20 cellular contexts compared by ENCODE assay signal in the genomic region with DNA sequence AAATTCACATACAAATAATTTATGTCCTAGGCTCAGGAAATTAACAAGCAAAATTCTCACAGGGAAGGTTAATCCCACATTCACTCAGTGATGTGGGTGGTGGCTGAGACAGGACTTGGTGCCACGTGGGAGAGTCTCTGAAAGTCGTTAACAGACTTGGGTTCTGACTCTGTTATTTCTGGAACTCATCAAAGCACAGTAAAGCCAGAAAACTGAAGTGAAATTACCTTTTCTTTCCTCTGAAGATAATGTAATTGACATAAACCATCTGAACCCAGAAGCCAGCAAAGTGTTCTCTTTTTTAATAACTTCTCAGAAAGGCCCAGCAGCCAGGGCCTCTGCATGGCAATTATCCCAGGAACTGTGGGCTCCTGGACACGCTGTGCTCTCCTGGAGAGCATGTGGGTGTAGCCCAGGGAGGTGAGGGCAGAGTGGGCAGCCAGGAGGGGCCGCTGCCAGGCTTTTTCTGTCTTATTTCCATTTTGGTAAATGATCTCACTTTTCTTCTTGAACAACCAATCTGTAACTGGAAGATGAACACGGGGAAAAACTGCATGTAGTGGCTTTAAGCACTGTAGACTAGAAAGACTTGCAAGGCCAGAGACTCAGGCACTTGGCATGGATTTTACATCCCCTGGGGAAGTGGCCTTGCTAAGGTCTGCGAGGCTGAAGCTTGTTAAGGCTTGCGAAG.
DNase-seq lines count a peak whose midpoint lies in the region; ATAC-seq and TF ChIP-seq lines count a peak whose summit lies in the region.
"Had no signal": no experiment of that assay in that cellular context is flagged by ENCODE, and none has a peak within 500 bp of the region (broad histone marks: within the 10 kb centered on the region; RNA-seq: fewer than 3 reads in every experiment).

No MANE protein-coding gene starts in this region.

- ATAC-seq in thoracic aorta (ENCODE audit: insufficient number of reproducible peaks, low FRiP score, low read depth), result peak; percentile 69
- ATAC-seq: activated CD4-positive, CD25-positive, alpha-beta regulatory T cell treated with anti-CD3 and anti-CD28 coated beads, Interleukin-2, amount 50 U/mL, for 24 hours; activated T-helper 17 cell treated with anti-CD3 and anti-CD28 coated beads, Interleukin-2, amount 50 U/mL, for 72 hours had no signal

- no peaks in the 10 kb centered on the region for H3K36me3 Mint-ChIP-seq in brain
- H3K36me3 Mint-ChIP-seq in activated naive CD8-positive, alpha-beta T cell treated with anti-CD3 and anti-CD28 coated beads for 36 hours, result no peaks in the 10 kb centered on the region

- no peaks in the 10 kb centered on the region for H3K79me2 ChIP-seq in hepatocyte

- H3K4me1 Mint-ChIP-seq in brain, result peaks cover 17% of the 10 kb centered on the region
- H3K4me1 Mint-ChIP-seq in activated naive CD8-positive, alpha-beta T cell treated with anti-CD3 and anti-CD28 coated beads for 36 hours, result no peaks in the 10 kb centered on the region
- H3K4me1 Mint-ChIP-seq: activated T-helper 17 cell treated with anti-CD3 and anti-CD28 coated beads, Interleukin-2, amount 50 U/mL, for 72 hours had no signal

- H3K27me3 ChIP-seq in hepatocyte (no peaks in the 10 kb centered on the region), thoracic aorta (replicated peaks; ENCODE audit: insufficient read depth) (no peaks in the 10 kb centered on the region)
- H3K27me3 ChIP-seq: SJCRH30 had no signal

- no peaks in the 10 kb centered on the region for H3K36me3 ChIP-seq in hepatocyte (replicated peaks; ENCODE audit: insufficient read depth, low read depth)
- no peaks in the 10 kb centered on the region for H3K36me3 ChIP-seq in thoracic aorta
- H3K36me3 ChIP-seq: SJCRH30 had no signal

- H3K4me1 ChIP-seq in hepatocyte (ENCODE audit: insufficient read depth) (no peaks in the 10 kb centered on the region), thoracic aorta (ENCODE audit: control insufficient read depth in 1 of 2, low read depth in 2 of 2) (peaks cover 0 to 20% of the 10 kb centered on the region in 2 donors)
- H3K4me1 ChIP-seq: SJCRH30 had no signal

- H3K9me3 ChIP-seq in hepatocyte (ENCODE audit: low read depth), result no peaks in the 10 kb centered on the region
- no peaks in the 10 kb centered on the region for H3K9me3 ChIP-seq in thoracic aorta
- H3K9me3 ChIP-seq: SJCRH30 had no signal

- no peak overlapping the region for H3K4me3 Mint-ChIP-seq in brain
- H3K4me3 Mint-ChIP-seq in activated naive CD8-positive, alpha-beta T cell treated with anti-CD3 and anti-CD28 coated beads for 36 hours, result no peak overlapping the region
- H3K4me3 Mint-ChIP-seq: activated T-helper 17 cell treated with anti-CD3 and anti-CD28 coated beads, Interleukin-2, amount 50 U/mL, for 72 hours had no signal

- WGBS in hepatocyte (ENCODE audit: low lambda C conversion rate, missing lambda C conversion rate), result 46% methylated on average over 7 of the region's 7 CpGs

- H3K9me2 ChIP-seq in hepatocyte (replicated peaks; ENCODE audit: insufficient read depth), result no peaks in the 10 kb centered on the region

- DNase-seq in NCI-H446 treated with DMSO at 0.1 percent for 48 hours (lab: John Stamatoyannopoulos, UW) (peak; percentile 53), hepatocyte (ENCODE audit: low spot score) (peak; percentile 44), thoracic aorta (ENCODE audit: low spot score) (peak; percentile 33), AG08395 (ENCODE audit: low spot score) (no peak), NCI-H2107 (lab: John Stamatoyannopoulos, UW) (no peak)
- no peak for DNase-seq in activated naive CD8-positive, alpha-beta T cell treated with anti-CD3 and anti-CD28 coated beads for 36 hours
- DNase-seq: AML-193, dermis blood vessel endothelial cell, erythroblast, GF-D8, IMR-90, NCI-H1048, NCI-H2081 treated with DMSO at 0.1 percent for 48 hours, NCI-H526, OCI-M1, retina, SJCRH30 had no signal

- H3K4me2 ChIP-seq in hepatocyte, result no peak overlapping the region

- TF ChIP-seq CTCF in brain (conservative IDR thresholded peaks at IDR 0.05) (no peak), hepatocyte (IDR thresholded peaks at IDR 0.05; ENCODE audit: poor library complexity) (no peak), thoracic aorta (IDR thresholded peaks at IDR 0.05) (no peak)

- H4K20me1 ChIP-seq in hepatocyte (ENCODE audit: insufficient read depth, poor library complexity, severe bottlenecking), result no peaks in the 10 kb centered on the region

- H3K4me3 ChIP-seq in hepatocyte, result no peak overlapping the region
- no peak overlapping the region for H3K4me3 ChIP-seq in thoracic aorta
- H3K4me3 ChIP-seq: SJCRH30 had no signal

- H3K27me3 Mint-ChIP-seq in brain, result peaks cover 13% of the 10 kb centered on the region
- no peaks in the 10 kb centered on the region for H3K27me3 Mint-ChIP-seq in activated naive CD8-positive, alpha-beta T cell treated with anti-CD3 and anti-CD28 coated beads for 36 hours
- H3K27me3 Mint-ChIP-seq: activated T-helper 17 cell treated with anti-CD3 and anti-CD28 coated beads, Interleukin-2, amount 50 U/mL, for 72 hours had no signal

- no peak overlapping the region for H2AFZ ChIP-seq in hepatocyte

- H3K27ac ChIP-seq in hepatocyte, result peak overlapping the region; percentile 7
- peak overlapping the region; percentile 62 to 71 for H3K27ac ChIP-seq in thoracic aorta
- H3K27ac ChIP-seq: SJCRH30 had no signal

- peaks cover 0 to 87% (median 6%) of the 10 kb centered on the region in 5 experiments for H3K9me3 Mint-ChIP-seq in brain
- peaks cover 4% of the 10 kb centered on the region for H3K9me3 Mint-ChIP-seq in activated naive CD8-positive, alpha-beta T cell treated with anti-CD3 and anti-CD28 coated beads for 36 hours

- H3K27ac Mint-ChIP-seq in brain, result peak overlapping the region in 3 of 5 experiments; percentile 12 to 64 (median 40)
- no peak overlapping the region for H3K27ac Mint-ChIP-seq in activated naive CD8-positive, alpha-beta T cell treated with anti-CD3 and anti-CD28 coated beads for 36 hours
- H3K27ac Mint-ChIP-seq: activated T-helper 17 cell treated with anti-CD3 and anti-CD28 coated beads, Interleukin-2, amount 50 U/mL, for 72 hours had no signal

Comparison
In these comparisons a context has a peak if more than half of its experiments do, and no peak if none do; other contexts are left out.
1. DNase-seq: peak in NCI-H446 treated with DMSO at 0.1 percent for 48 hours (single experiment), hepatocyte (single experiment) and thoracic aorta (single experiment); none in AG08395 (single experiment), NCI-H2107 (single experiment) and activated naive CD8-positive, alpha-beta T cell treated with anti-CD3 and anti-CD28 coated beads for 36 hours (single experiment).